In genomic region chr5:116137544-116138378, GRCh38 we compare ENCODE assay signal across 8 cellular contexts. TPM values are rescaled to one million over a fixed set of nuclear protein-coding genes. Genes with fewer than 3 reads are reported as not detected.
DNase-seq lines count a peak whose midpoint lies in the region; ATAC-seq and TF ChIP-seq lines count a peak whose summit lies in the region.

No MANE protein-coding gene starts in this region.

- intact Hi-C loops in activated CD8-positive, alpha-beta T cell treated with anti-CD3 and anti-CD28 coated beads for 36 hours (cut with micrococcal nuclease): loop anchor here (5.0 kb wide), 1 partner anchor 810 kb away; no protein-coding TSS in a partner anchor

- no peak overlapping the region for H3K4me3 ChIP-seq in choroid plexus epithelial cell (ENCODE audit: low read depth, low read length)
- H3K4me3 ChIP-seq in lung: no peak overlapping the region

- TF ChIP-seq CTCF in activated CD8-positive, alpha-beta T cell treated with anti-CD3 and anti-CD28 coated beads for 36 hours (IDR thresholded peaks at IDR 0.05): peak; percentile 94
- TF ChIP-seq CTCF in choroid plexus epithelial cell (conservative IDR thresholded peaks at IDR 0.05; ENCODE audit: low read depth, low read length) (peak; percentile 72), lung (IDR thresholded peaks at IDR 0.05; ENCODE audit: control extremely low read depth, extremely low read depth) (peak; percentile 28)

- H3K27ac ChIP-seq in lung (ENCODE audit: low read depth in 1 of 2, low read length in 1 of 2): no peak overlapping the region

- 11 to 15% methylated on average over 4 of the region's 4 CpGs for WGBS in lung, 2 donors

- H3K4me3 Mint-ChIP-seq in activated CD8-positive, alpha-beta T cell treated with anti-CD3 and anti-CD28 coated beads for 36 hours: no peak overlapping the region
- no peak overlapping the region for H3K4me3 Mint-ChIP-seq in activated CD8-positive, alpha-beta T cell treated with anti-CD3 and anti-CD28 coated beads, Interleukin-2, amount 10 ng/mL, durations not matched to agents 7 days and 5 days
- H3K4me3 Mint-ChIP-seq in activated naive CD4-positive, alpha-beta T cell treated with anti-CD3 and anti-CD28 coated beads, Interleukin-2, amount 10 ng/mL, durations not matched to agents 7 days and 5 days: no peak overlapping the region

- H3K9me3 ChIP-seq in lung (ENCODE audit: control insufficient read depth in 2 of 2, insufficient read depth in 1 of 2, low read length in 1 of 2): no peaks in the 10 kb centered on the region

- H3K36me3 Mint-ChIP-seq in activated CD8-positive, alpha-beta T cell treated with anti-CD3 and anti-CD28 coated beads for 36 hours (ENCODE audit: low read depth): no peaks in the 10 kb centered on the region
- no peaks in the 10 kb centered on the region for H3K36me3 Mint-ChIP-seq in activated CD8-positive, alpha-beta T cell treated with anti-CD3 and anti-CD28 coated beads, Interleukin-2, amount 10 ng/mL, durations not matched to agents 7 days and 5 days (ENCODE audit: low read depth)
- no peaks in the 10 kb centered on the region for H3K36me3 Mint-ChIP-seq in activated naive CD4-positive, alpha-beta T cell treated with anti-CD3 and anti-CD28 coated beads, Interleukin-2, amount 10 ng/mL, durations not matched to agents 7 days and 5 days

- no peaks in the 10 kb centered on the region for H3K27me3 Mint-ChIP-seq in activated CD8-positive, alpha-beta T cell treated with anti-CD3 and anti-CD28 coated beads for 36 hours
- no peaks in the 10 kb centered on the region for H3K27me3 Mint-ChIP-seq in activated CD8-positive, alpha-beta T cell treated with anti-CD3 and anti-CD28 coated beads, Interleukin-2, amount 10 ng/mL, durations not matched to agents 7 days and 5 days (ENCODE audit: low read depth)
- H3K27me3 Mint-ChIP-seq in activated naive CD4-positive, alpha-beta T cell treated with anti-CD3 and anti-CD28 coated beads, Interleukin-2, amount 10 ng/mL, durations not matched to agents 7 days and 5 days: no peaks in the 10 kb centered on the region

- H3K4me1 ChIP-seq in lung (ENCODE audit: control insufficient read depth in 2 of 2, insufficient read depth in 2 of 2, low read length in 2 of 2): no peaks in the 10 kb centered on the region

- H3K27ac Mint-ChIP-seq in activated CD8-positive, alpha-beta T cell treated with anti-CD3 and anti-CD28 coated beads for 36 hours: no peak overlapping the region
- no peak overlapping the region for H3K27ac Mint-ChIP-seq in activated CD8-positive, alpha-beta T cell treated with anti-CD3 and anti-CD28 coated beads, Interleukin-2, amount 10 ng/mL, durations not matched to agents 7 days and 5 days
- H3K27ac Mint-ChIP-seq in activated naive CD4-positive, alpha-beta T cell treated with anti-CD3 and anti-CD28 coated beads, Interleukin-2, amount 10 ng/mL, durations not matched to agents 7 days and 5 days: no peak overlapping the region

- peaks cover 19% of the 10 kb centered on the region for H3K4me1 Mint-ChIP-seq in activated CD8-positive, alpha-beta T cell treated with anti-CD3 and anti-CD28 coated beads for 36 hours (ENCODE audit: low read depth)
- H3K4me1 Mint-ChIP-seq in activated CD8-positive, alpha-beta T cell treated with anti-CD3 and anti-CD28 coated beads, Interleukin-2, amount 10 ng/mL, durations not matched to agents 7 days and 5 days (ENCODE audit: low read depth): peaks cover 19% of the 10 kb centered on the region
- peaks cover 12% of the 10 kb centered on the region for H3K4me1 Mint-ChIP-seq in activated naive CD4-positive, alpha-beta T cell treated with anti-CD3 and anti-CD28 coated beads, Interleukin-2, amount 10 ng/mL, durations not matched to agents 7 days and 5 days

- ATAC-seq in activated CD8-positive, alpha-beta T cell treated with anti-CD3 and anti-CD28 coated beads for 36 hours: peak; percentile 54
- ATAC-seq in activated CD8-positive, alpha-beta T cell treated with anti-CD3 and anti-CD28 coated beads, Interleukin-2, amount 10 ng/mL, durations not matched to agents 7 days and 5 days: no peak
- ATAC-seq in lung (ENCODE audit: insufficient read depth, low FRiP score) (no peak), HG03442 (IDR thresholded peaks at IDR 0.05; ENCODE audit: unreplicated experiment) (no peak)

- no peaks in the 10 kb centered on the region for H3K27me3 ChIP-seq in lung (ENCODE audit: control insufficient read depth, insufficient read depth)

- H3K9me3 Mint-ChIP-seq in activated CD8-positive, alpha-beta T cell treated with anti-CD3 and anti-CD28 coated beads for 36 hours: no peaks in the 10 kb centered on the region
- H3K9me3 Mint-ChIP-seq in activated CD8-positive, alpha-beta T cell treated with anti-CD3 and anti-CD28 coated beads, Interleukin-2, amount 10 ng/mL, durations not matched to agents 7 days and 5 days (ENCODE audit: insufficient read depth): no peaks in the 10 kb centered on the region
- no peaks in the 10 kb centered on the region for H3K9me3 Mint-ChIP-seq in activated naive CD4-positive, alpha-beta T cell treated with anti-CD3 and anti-CD28 coated beads, Interleukin-2, amount 10 ng/mL, durations not matched to agents 7 days and 5 days

- no peak for DNase-seq in activated CD8-positive, alpha-beta T cell treated with anti-CD3 and anti-CD28 coated beads for 36 hours
- DNase-seq in activated CD8-positive, alpha-beta T cell treated with anti-CD3 and anti-CD28 coated beads, Interleukin-2, amount 10 ng/mL, durations not matched to agents 7 days and 5 days: no peak
- DNase-seq in HT-29 (ENCODE audit: low spot score): peak; percentile 62
- peak; percentile 41 for DNase-seq in NOMO-1 treated with DMSO at 0.1 percent for 48 hours (lab: John Stamatoyannopoulos, UW; ENCODE audit: unreplicated experiment)
- peak; percentile 79 for DNase-seq in choroid plexus epithelial cell (ENCODE audit: low read depth)
- DNase-seq in lung (ENCODE audit: low spot score): no peak
- no peak for DNase-seq in activated naive CD4-positive, alpha-beta T cell treated with anti-CD3 and anti-CD28 coated beads, Interleukin-2, amount 10 ng/mL, durations not matched to agents 7 days and 5 days

- H3K36me3 ChIP-seq in lung (ENCODE audit: control insufficient read depth in 2 of 2, insufficient read depth in 2 of 2, low read length in 2 of 2): no peaks in the 10 kb centered on the region

- CTCF ChIA-PET in activated CD8-positive, alpha-beta T cell treated with anti-CD3 and anti-CD28 coated beads for 36 hours (lab: Charles Lee): interaction anchor here (0.6 to 3.6 kb wide), 12 partner anchors 9 to 810 kb away, joined by 3 to 12 read pairs (median 3); no protein-coding TSS in a partner anchor
- CTCF ChIA-PET in activated CD8-positive, alpha-beta T cell treated with anti-CD3 and anti-CD28 coated beads, Interleukin-2, amount 10 ng/mL, durations not matched to agents 7 days and 5 days (lab: Charles Lee): interaction anchor here (0.9 to 2.7 kb wide), 10 partner anchors 8 to 813 kb away, joined by 3 to 10 read pairs (median 4); partner anchors contain the start of gene COMMD10
- CTCF ChIA-PET in activated naive CD4-positive, alpha-beta T cell treated with anti-CD3 and anti-CD28 coated beads, Interleukin-2, amount 10 ng/mL, durations not matched to agents 7 days and 5 days (lab: Charles Lee): interaction anchor here (1.1 to 3.9 kb wide), 4 partner anchors 9 to 810 kb away, joined by 3 to 17 read pairs (median 4); no protein-coding TSS in a partner anchor

- POLR2A ChIA-PET in activated CD8-positive, alpha-beta T cell treated with anti-CD3 and anti-CD28 coated beads for 36 hours (lab: Charles Lee): interaction anchor here (0.6 kb wide), 1 partner anchor 50 kb away, joined by 6 read pairs; no protein-coding TSS in a partner anchor
- POLR2A ChIA-PET in activated CD8-positive, alpha-beta T cell treated with anti-CD3 and anti-CD28 coated beads, Interleukin-2, amount 10 ng/mL, durations not matched to agents 7 days and 5 days (lab: Charles Lee): no interaction called here

RNA-seq across cellular contexts. Expression of gene COMMD10, which starts 52.9 kb away (rescaled TPM):
- 10 to 100 TPM; 16.7 to 20.8 TPM for total RNA-seq in activated CD8-positive, alpha-beta T cell treated with anti-CD3 and anti-CD28 coated beads for 36 hours
- total RNA-seq in activated CD8-positive, alpha-beta T cell treated with anti-CD3 and anti-CD28 coated beads, Interleukin-2, amount 10 ng/mL, durations not matched to agents 7 days and 5 days: 10 to 100 TPM; 21.7 to 24.4 TPM
- total RNA-seq in HT-29 (2014; rRNA removed; shearing (Covaris generic)): 9.7 and 10.9 TPM in 2 replicates
- total RNA-seq in lung: 10 to 100 TPM; 27.7 to 66.0 TPM
- polyA plus RNA-seq in lung: 10 to 100 TPM; 17.2 to 21.7 TPM

Comparison
In these comparisons a context has a peak if more than half of its experiments do, and no peak if none do; other contexts are left out.
1. DNase-seq: peak in HT-29 (single experiment), NOMO-1 treated with DMSO at 0.1 percent for 48 hours (single experiment) and choroid plexus epithelial cell (single experiment); none in activated CD8-positive, alpha-beta T cell treated with anti-CD3 and anti-CD28 coated beads for 36 hours (single experiment), activated CD8-positive, alpha-beta T cell treated with anti-CD3 and anti-CD28 coated beads, Interleukin-2, amount 10 ng/mL, durations not matched to agents 7 days and 5 days (single experiment), lung (single experiment) and activated naive CD4-positive, alpha-beta T cell treated with anti-CD3 and anti-CD28 coated beads, Interleukin-2, amount 10 ng/mL, durations not matched to agents 7 days and 5 days (single experiment).
2. CTCF ChIP-seq: peak in every context shown above with its lines; median percentile 94 in activated CD8-positive, alpha-beta T cell treated with anti-CD3 and anti-CD28 coated beads for 36 hours; 72 in choroid plexus epithelial cell; 28 in lung.